Comparison of ENCODE assay signal across 13 cellular contexts in genomic region chr7:87445897-87446296, GRCh38. TPM values are rescaled to one million over a fixed set of nuclear protein-coding genes. Genes with fewer than 3 reads are reported as not detected.
DNase-seq lines count a peak whose midpoint lies in the region; ATAC-seq and TF ChIP-seq lines count a peak whose summit lies in the region.
"Had no signal": no experiment of that assay in that cellular context is flagged by ENCODE, and none has a peak within 500 bp of the region (broad histone marks: within the 10 kb centered on the region; RNA-seq: fewer than 3 reads in every experiment).

No MANE protein-coding gene starts in this region.

- no peaks in the 10 kb centered on the region for H3K4me1 Mint-ChIP-seq in MCF 10A (ENCODE audit: insufficient read depth, unreplicated experiment)
- H3K4me1 Mint-ChIP-seq: central memory CD8-positive, alpha-beta T cell had no signal

- peak; percentile 88 for ATAC-seq in HG02759 (IDR thresholded peaks at IDR 0.05; ENCODE audit: unreplicated experiment)
- peak; percentile 95 for ATAC-seq in HG03469 (IDR thresholded peaks at IDR 0.05; ENCODE audit: unreplicated experiment)
- ATAC-seq in Right ventricle myocardium inferior: no peak
- ATAC-seq: HCT116, pancreas had no signal

- H3K36me3 Mint-ChIP-seq in MCF 10A (ENCODE audit: insufficient read depth, unreplicated experiment): no peaks in the 10 kb centered on the region

- H3K27ac Mint-ChIP-seq in MCF 10A (ENCODE audit: low read depth, unreplicated experiment): no peak overlapping the region

- in situ Hi-C loops in ACHN (cut with HindIII; ENCODE audit: low pct_ligation_motif_present, low pct_unique_long_range_greater_than_20kb, low sequenced_read_pairs): no loop called here

- no TSS peak for BruUV-seq in MCF 10A (replicated peaks; lab: Mats Ljungman, UMichigan)

- intact Hi-C loops in MCF 10A (cut with micrococcal nuclease): no loop called here
- intact Hi-C loops in Right ventricle myocardium inferior (cut with DNase I): no loop called here

- no peaks in the 10 kb centered on the region for H3K9me3 Mint-ChIP-seq in MCF 10A (ENCODE audit: unreplicated experiment)
- H3K9me3 Mint-ChIP-seq: central memory CD8-positive, alpha-beta T cell had no signal

- TF ChIP-seq CTCF in MCF 10A (IDR thresholded peaks at IDR 0.05; ENCODE audit: unreplicated experiment): no peak

- DNase-seq in SIG-M5 treated with dmso at 0.1 percent for 504 hours (lab: John Stamatoyannopoulos, UW; ENCODE audit: unreplicated experiment) (peak; percentile 3), SIG-M5 (lab: John Stamatoyannopoulos, UW) (no peak), NCI-H1694 treated with DMSO at 0.1 percent for 48 hours (lab: John Stamatoyannopoulos, UW) (no peak), ACHN (no peak), MCF 10A (ENCODE audit: unreplicated experiment) (no peak), Right ventricle myocardium inferior (ENCODE audit: missing footprints) (no peak)
- DNase-seq: NCI-H1092 treated with DMSO at 0.1 percent for 48 hours, pancreas, PC-9 had no signal

- H3K27me3 Mint-ChIP-seq in MCF 10A (ENCODE audit: insufficient read depth, unreplicated experiment): peaks cover 34% of the 10 kb centered on the region

- POLR2A ChIA-PET in MCF 10A (lab: Yijun Ruan, JAX): no interaction called here

- H3K4me3 Mint-ChIP-seq in MCF 10A (ENCODE audit: unreplicated experiment): no peak overlapping the region
- H3K4me3 Mint-ChIP-seq: central memory CD8-positive, alpha-beta T cell had no signal

- CTCF ChIA-PET in MCF 10A (lab: Yijun Ruan, JAX): interaction anchor here (0.6 kb wide), 1 partner anchor 766 kb away, joined by 3 read pairs; no protein-coding TSS in a partner anchor

RNA-seq across cellular contexts. Expression of gene ABCB4, which starts 29.6 kb away (rescaled TPM):
- total RNA-seq in MCF 10A (2022): not detected in 2 replicates
- total RNA-seq in Right ventricle myocardium inferior: 4.4 TPM
- total RNA-seq: PC-9 had no signal
